Comparison of ENCODE assay signal across 2 cellular contexts in the genomic region with DNA sequence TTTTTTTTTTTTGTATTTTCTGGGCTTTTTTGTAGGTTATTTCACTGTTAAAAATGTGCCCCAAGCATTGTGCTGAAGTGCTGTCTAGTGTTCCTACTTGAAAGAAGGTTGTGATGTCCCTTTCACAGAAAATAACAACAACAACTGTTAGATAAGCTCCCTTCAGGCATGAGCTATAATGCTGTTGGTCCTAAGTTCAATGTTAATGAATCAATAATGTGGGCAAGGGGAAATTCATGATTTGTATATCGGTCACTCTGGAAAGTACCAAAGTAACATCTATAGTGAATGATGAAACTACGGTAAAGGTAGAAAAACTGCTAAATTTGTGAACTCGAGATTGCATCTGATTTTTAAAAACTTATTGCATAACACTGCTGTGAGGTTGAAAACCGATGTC.
A peak's percentile ranks its signal among the peaks of the same experiment; 100 is the strongest.
TF ChIP-seq lines count a peak whose summit lies in the region.

No MANE protein-coding gene starts in this region.

TF ChIP-seq in IMR-90, 13 proteins besides CTCF, POLR2A, EP300 and RAD21 (continued from another document):
- no peak for TF ChIP-seq MAZ (IDR thresholded peaks at IDR 0.05; ENCODE audit: borderline replicate concordance, low read depth, low read length)
- no peak for TF ChIP-seq BHLHE40 (IDR thresholded peaks at IDR 0.05; ENCODE audit: low read depth, low read length)

TF ChIP-seq in GM12878, 131 proteins besides CTCF, POLR2A, EP300 and RAD21:
- TF ChIP-seq, protein P1, sequence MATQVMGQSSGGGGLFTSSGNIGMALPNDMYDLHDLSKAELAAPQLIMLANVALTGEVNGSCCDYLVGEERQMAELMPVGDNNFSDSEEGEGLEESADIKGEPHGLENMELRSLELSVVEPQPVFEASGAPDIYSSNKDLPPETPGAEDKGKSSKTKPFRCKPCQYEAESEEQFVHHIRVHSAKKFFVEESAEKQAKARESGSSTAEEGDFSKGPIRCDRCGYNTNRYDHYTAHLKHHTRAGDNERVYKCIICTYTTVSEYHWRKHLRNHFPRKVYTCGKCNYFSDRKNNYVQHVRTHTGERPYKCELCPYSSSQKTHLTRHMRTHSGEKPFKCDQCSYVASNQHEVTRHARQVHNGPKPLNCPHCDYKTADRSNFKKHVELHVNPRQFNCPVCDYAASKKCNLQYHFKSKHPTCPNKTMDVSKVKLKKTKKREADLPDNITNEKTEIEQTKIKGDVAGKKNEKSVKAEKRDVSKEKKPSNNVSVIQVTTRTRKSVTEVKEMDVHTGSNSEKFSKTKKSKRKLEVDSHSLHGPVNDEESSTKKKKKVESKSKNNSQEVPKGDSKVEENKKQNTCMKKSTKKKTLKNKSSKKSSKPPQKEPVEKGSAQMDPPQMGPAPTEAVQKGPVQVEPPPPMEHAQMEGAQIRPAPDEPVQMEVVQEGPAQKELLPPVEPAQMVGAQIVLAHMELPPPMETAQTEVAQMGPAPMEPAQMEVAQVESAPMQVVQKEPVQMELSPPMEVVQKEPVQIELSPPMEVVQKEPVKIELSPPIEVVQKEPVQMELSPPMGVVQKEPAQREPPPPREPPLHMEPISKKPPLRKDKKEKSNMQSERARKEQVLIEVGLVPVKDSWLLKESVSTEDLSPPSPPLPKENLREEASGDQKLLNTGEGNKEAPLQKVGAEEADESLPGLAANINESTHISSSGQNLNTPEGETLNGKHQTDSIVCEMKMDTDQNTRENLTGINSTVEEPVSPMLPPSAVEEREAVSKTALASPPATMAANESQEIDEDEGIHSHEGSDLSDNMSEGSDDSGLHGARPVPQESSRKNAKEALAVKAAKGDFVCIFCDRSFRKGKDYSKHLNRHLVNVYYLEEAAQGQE (IDR thresholded peaks at IDR 0.05; ENCODE audit: low read depth, low read length): no peak
- TF ChIP-seq, protein P2, sequence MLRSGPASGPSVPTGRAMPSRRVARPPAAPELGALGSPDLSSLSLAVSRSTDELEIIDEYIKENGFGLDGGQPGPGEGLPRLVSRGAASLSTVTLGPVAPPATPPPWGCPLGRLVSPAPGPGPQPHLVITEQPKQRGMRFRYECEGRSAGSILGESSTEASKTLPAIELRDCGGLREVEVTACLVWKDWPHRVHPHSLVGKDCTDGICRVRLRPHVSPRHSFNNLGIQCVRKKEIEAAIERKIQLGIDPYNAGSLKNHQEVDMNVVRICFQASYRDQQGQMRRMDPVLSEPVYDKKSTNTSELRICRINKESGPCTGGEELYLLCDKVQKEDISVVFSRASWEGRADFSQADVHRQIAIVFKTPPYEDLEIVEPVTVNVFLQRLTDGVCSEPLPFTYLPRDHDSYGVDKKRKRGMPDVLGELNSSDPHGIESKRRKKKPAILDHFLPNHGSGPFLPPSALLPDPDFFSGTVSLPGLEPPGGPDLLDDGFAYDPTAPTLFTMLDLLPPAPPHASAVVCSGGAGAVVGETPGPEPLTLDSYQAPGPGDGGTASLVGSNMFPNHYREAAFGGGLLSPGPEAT (IDR thresholded peaks at IDR 0.05; ENCODE audit: low read depth): peak; percentile 36; the same call in 1 of the 2 replicates
- no peak for TF ChIP-seq MEF2B (IDR thresholded peaks at IDR 0.05; ENCODE audit: partially characterized antibody, poor library complexity, severe bottlenecking)
- TF ChIP-seq RB1 (IDR thresholded peaks at IDR 0.05; ENCODE audit: borderline replicate concordance): no peak
- TF ChIP-seq SMARCA5 (IDR thresholded peaks at IDR 0.05): no peak
- 0 out of 2 replicates have a peak, but pooled peaks have one; percentile 28 for TF ChIP-seq MTA2 (IDR thresholded peaks at IDR 0.05; ENCODE audit: low read depth)
- no peak for TF ChIP-seq EED (IDR thresholded peaks at IDR 0.05; ENCODE audit: low read depth)
- TF ChIP-seq STAT3 (IDR thresholded peaks at IDR 0.05; ENCODE audit: low read depth, low read length): no peak
- TF ChIP-seq RELA (IDR thresholded peaks at IDR 0.05; ENCODE audit: borderline replicate concordance, partially characterized antibody): no peak
- no peak for TF ChIP-seq CHD4 (IDR thresholded peaks at IDR 0.05)
- TF ChIP-seq GATAD2B (conservative IDR thresholded peaks at IDR 0.05; ENCODE audit: low read depth): no peak
- no peak for TF ChIP-seq BMI1 (IDR thresholded peaks at IDR 0.05; ENCODE audit: borderline replicate concordance)
- no peak for TF ChIP-seq NFYA (IDR thresholded peaks at IDR 0.05; ENCODE audit: borderline replicate concordance, low read depth, low read length)
- no peak for TF ChIP-seq YBX1 (IDR thresholded peaks at IDR 0.05)
- TF ChIP-seq, protein P3, sequence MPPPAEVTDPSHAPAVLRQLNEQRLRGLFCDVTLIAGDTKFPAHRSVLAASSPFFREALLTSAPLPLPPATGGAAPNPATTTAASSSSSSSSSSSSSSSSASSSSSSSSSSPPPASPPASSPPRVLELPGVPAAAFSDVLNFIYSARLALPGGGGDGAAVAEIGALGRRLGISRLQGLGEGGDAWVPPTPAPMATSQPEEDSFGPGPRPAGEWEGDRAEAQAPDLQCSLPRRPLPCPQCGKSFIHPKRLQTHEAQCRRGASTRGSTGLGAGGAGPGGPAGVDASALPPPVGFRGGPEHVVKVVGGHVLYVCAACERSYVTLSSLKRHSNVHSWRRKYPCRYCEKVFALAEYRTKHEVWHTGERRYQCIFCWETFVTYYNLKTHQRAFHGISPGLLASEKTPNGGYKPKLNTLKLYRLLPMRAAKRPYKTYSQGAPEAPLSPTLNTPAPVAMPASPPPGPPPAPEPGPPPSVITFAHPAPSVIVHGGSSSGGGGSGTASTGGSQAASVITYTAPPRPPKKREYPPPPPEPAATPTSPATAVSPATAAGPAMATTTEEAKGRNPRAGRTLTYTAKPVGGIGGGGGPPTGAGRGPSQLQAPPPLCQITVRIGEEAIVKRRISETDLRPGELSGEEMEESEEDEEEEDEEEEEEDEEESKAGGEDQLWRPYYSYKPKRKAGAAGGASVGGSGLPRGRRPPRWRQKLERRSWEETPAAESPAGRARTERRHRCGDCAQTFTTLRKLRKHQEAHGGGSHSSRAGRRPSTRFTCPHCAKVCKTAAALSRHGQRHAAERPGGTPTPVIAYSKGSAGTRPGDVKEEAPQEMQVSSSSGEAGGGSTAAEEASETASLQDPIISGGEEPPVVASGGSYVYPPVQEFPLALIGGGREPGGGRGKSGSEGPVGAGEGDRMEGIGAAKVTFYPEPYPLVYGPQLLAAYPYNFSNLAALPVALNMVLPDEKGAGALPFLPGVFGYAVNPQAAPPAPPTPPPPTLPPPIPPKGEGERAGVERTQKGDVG (CRISPR knock-in tag; IDR thresholded peaks at IDR 0.05): no peak
- TF ChIP-seq DPF2 (IDR thresholded peaks at IDR 0.05): 0 out of 2 replicates have a peak, but pooled peaks have one; percentile 28
- TF ChIP-seq ETV6 (conservative IDR thresholded peaks at IDR 0.05 in 1 of 2, IDR thresholded peaks at IDR 0.05 in 1 of 2; ENCODE audit: borderline replicate concordance in 1 of 2, low read depth in 1 of 2): no peak
- TF ChIP-seq MXI1 (IDR thresholded peaks at IDR 0.05; ENCODE audit: low read depth, low read length): no peak
- no peak for TF ChIP-seq HCFC1 (IDR thresholded peaks at IDR 0.05; ENCODE audit: low read length)
- TF ChIP-seq BACH1 (IDR thresholded peaks at IDR 0.05; ENCODE audit: borderline replicate concordance): no peak
- TF ChIP-seq STAT1 (conservative IDR thresholded peaks at IDR 0.05): no peak
- 0 out of 2 replicates have a peak, but pooled peaks have one; percentile 16 for TF ChIP-seq ZNF24 (IDR thresholded peaks at IDR 0.05)
- TF ChIP-seq NBN (IDR thresholded peaks at IDR 0.05): 0 out of 2 replicates have a peak, but pooled peaks have one; percentile 26
- TF ChIP-seq ATF7 (IDR thresholded peaks at IDR 0.05; ENCODE audit: low read depth): 0 out of 2 replicates have a peak, but pooled peaks have one; percentile 9
TF ChIP-seq in GM12878: peak in this region for 6.
